Comparison of ENCODE assay signal across 32 cellular contexts in the genomic region with DNA sequence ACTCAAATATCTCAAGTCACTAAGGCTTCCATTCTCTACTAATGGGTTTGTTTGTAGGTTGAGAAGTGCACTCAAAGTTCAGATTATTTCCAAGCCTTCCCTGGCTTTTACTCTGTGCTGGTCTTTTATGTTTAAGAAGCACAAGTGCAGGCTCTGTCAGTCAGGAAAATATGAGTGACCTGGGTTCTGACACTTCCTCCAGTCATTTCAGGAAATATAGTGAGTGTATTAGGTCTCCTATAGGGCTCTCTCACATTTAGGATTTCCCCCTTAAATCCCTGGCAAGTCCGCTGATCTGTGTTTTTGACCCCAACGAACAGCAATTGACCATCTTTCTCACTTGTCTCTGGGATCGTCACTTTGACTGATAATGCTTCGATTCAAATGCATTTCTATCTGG.
"Had no signal": no experiment of that assay in that cellular context is flagged by ENCODE, and none has a peak within 500 bp of the region (broad histone marks: within the 10 kb centered on the region; RNA-seq: fewer than 3 reads in every experiment).

No MANE protein-coding gene starts in this region.

- DNase-seq: activated B cell treated with CpG ODN at 0.5 μM for 24 hours; activated CD4-positive, alpha-beta T cell treated with anti-CD3 and anti-CD28 coated beads for 48 hours; activated CD4-positive, alpha-beta T cell treated with anti-CD3 and anti-CD28 coated beads, Interleukin-2, amount 50 U/mL, for 1 hour; activated CD4-positive, alpha-beta T cell treated with anti-CD3 and anti-CD28 coated beads, Interleukin-2, amount 50 U/mL, for 48 hours; activated CD8-positive, alpha-beta memory T cell treated with anti-CD3 and anti-CD28 coated beads for 24 hours; activated CD8-positive, alpha-beta T cell treated with anti-CD3 and anti-CD28 coated beads for 36 hours; activated effector memory CD4-positive, alpha-beta T cell treated with Interleukin-2 at 50 U/mL for 16 hours; activated gamma-delta T cell treated with Interleukin-2 at 50 U/mL for 16 hours; activated naive CD4-positive, alpha-beta T cell treated with anti-CD3 and anti-CD28 coated beads, Interleukin-2, amount 50 U/mL, for 16 hours; activated naive CD4-positive, alpha-beta T cell treated with Interleukin-2 at 50 U/mL for 16 hours; activated T-cell treated with anti-CD3 and anti-CD28 coated beads, Interleukin-2, amount 50 U/mL, for 4 hours; brain microvascular endothelial cell; effector CD4-positive, alpha-beta T cell; esophagus squamous epithelium; foreskin melanocyte; T-helper 1 cell; T-helper 17 cell; T1000; WERI-Rb-1 had no signal

- H3K9me3 ChIP-seq: esophagus squamous epithelium, gastroesophageal sphincter had no signal

- H3K27ac Mint-ChIP-seq: activated B cell treated with CpG ODN at 0.5 μM for 24 hours; activated CD8-positive, alpha-beta T cell treated with anti-CD3 and anti-CD28 coated beads for 36 hours; activated naive CD8-positive, alpha-beta T cell; activated T-helper 17 cell treated with anti-CD3 and anti-CD28 coated beads, Interleukin-2, amount 50 U/mL, for 72 hours; dendritic cell treated with granulocyte-macrophage colony-stimulating factor and Interleukin-4, amounts not matched to agents 40 ng/mL and 50 ng/mL, for 4 days; T-helper 17 cell; T-helper 2 cell treated with Interferon-gamma antibody and Interleukin-4, amounts not matched to agents 5 μg/mL and 100 μg/mL, for 36 hours had no signal

- H3K27me3 Mint-ChIP-seq: activated B cell treated with CpG ODN at 0.5 μM for 24 hours; activated CD8-positive, alpha-beta T cell treated with anti-CD3 and anti-CD28 coated beads for 36 hours; activated naive CD8-positive, alpha-beta T cell; activated T-helper 17 cell treated with anti-CD3 and anti-CD28 coated beads, Interleukin-2, amount 50 U/mL, for 72 hours; central memory CD8-positive, alpha-beta T cell; dendritic cell treated with granulocyte-macrophage colony-stimulating factor and Interleukin-4, amounts not matched to agents 40 ng/mL and 50 ng/mL, for 4 days; T-helper 17 cell had no signal

- H3K4me1 Mint-ChIP-seq: activated B cell treated with CpG ODN at 0.5 μM for 24 hours; activated T-helper 17 cell treated with anti-CD3 and anti-CD28 coated beads, Interleukin-2, amount 50 U/mL, for 72 hours; central memory CD8-positive, alpha-beta T cell; T-helper 17 cell had no signal

- ATAC-seq: activated CD4-positive, CD25-positive, alpha-beta regulatory T cell treated with anti-CD3 and anti-CD28 coated beads, Interleukin-2, amount 50 U/mL, for 24 hours; activated CD8-positive, alpha-beta T cell treated with anti-CD3 and anti-CD28 coated beads for 36 hours; activated T-cell treated with anti-CD3 and anti-CD28 coated beads, Interleukin-2, amount 50 U/mL, for 4 hours; activated T-helper 17 cell treated with anti-CD3 and anti-CD28 coated beads, Interleukin-2, amount 50 U/mL, for 72 hours; gastroesophageal sphincter; T-helper 17 cell had no signal

- H3K27ac ChIP-seq: brain microvascular endothelial cell, coronary artery, epithelial cell of prostate, esophagus squamous epithelium, gastroesophageal sphincter, WERI-Rb-1 had no signal

- H3K4me3 Mint-ChIP-seq: activated B cell treated with CpG ODN at 0.5 μM for 24 hours; activated CD8-positive, alpha-beta T cell treated with anti-CD3 and anti-CD28 coated beads for 36 hours; activated naive CD8-positive, alpha-beta T cell; activated T-cell treated with anti-CD3 and anti-CD28 coated beads, Interleukin-2, amount 50 U/mL, for 4 hours; activated T-helper 17 cell treated with anti-CD3 and anti-CD28 coated beads, Interleukin-2, amount 50 U/mL, for 72 hours; central memory CD8-positive, alpha-beta T cell; dendritic cell treated with granulocyte-macrophage colony-stimulating factor and Interleukin-4, amounts not matched to agents 40 ng/mL and 50 ng/mL, for 4 days; T-helper 17 cell; T-helper 2 cell treated with Interferon-gamma antibody and Interleukin-4, amounts not matched to agents 5 μg/mL and 100 μg/mL, for 36 hours had no signal

- H3K36me3 ChIP-seq: brain microvascular endothelial cell, esophagus squamous epithelium, gastroesophageal sphincter, WERI-Rb-1 had no signal

- H3K4me3 ChIP-seq: coronary artery, esophagus squamous epithelium, gastroesophageal sphincter had no signal

- FAIRE-seq: astrocyte, bronchial epithelial cell, endometrium, endothelial cell of umbilical vein had no signal

- H3K4me1 ChIP-seq: esophagus squamous epithelium, gastroesophageal sphincter had no signal

- H3K27me3 ChIP-seq: brain microvascular endothelial cell, esophagus squamous epithelium, gastroesophageal sphincter had no signal

- H3K9me3 Mint-ChIP-seq: activated B cell treated with CpG ODN at 0.5 μM for 24 hours; activated CD8-positive, alpha-beta T cell treated with anti-CD3 and anti-CD28 coated beads for 36 hours; activated T-helper 17 cell treated with anti-CD3 and anti-CD28 coated beads, Interleukin-2, amount 50 U/mL, for 72 hours; dendritic cell treated with granulocyte-macrophage colony-stimulating factor and Interleukin-4, amounts not matched to agents 40 ng/mL and 50 ng/mL, for 4 days; T-helper 2 cell treated with Interferon-gamma antibody and Interleukin-4, amounts not matched to agents 5 μg/mL and 100 μg/mL, for 36 hours had no signal

- H3K36me3 Mint-ChIP-seq: activated naive CD8-positive, alpha-beta T cell had no signal
